Comparison of ENCODE assay signal across 25 cellular contexts in genomic region chr9:91040371-91041215, GRCh38.
DNase-seq lines count a peak whose midpoint lies in the region; ATAC-seq lines count a peak whose summit lies in the region.
"Had no signal": no experiment of that assay in that cellular context is flagged by ENCODE, and none has a peak within 500 bp of the region (broad histone marks: within the 10 kb centered on the region; RNA-seq: fewer than 3 reads in every experiment).

No MANE protein-coding gene starts in this region.

- H3K36me3 ChIP-seq in BLaER1: no peaks in the 10 kb centered on the region
- H3K36me3 ChIP-seq: brain microvascular endothelial cell, heart left ventricle, lower lobe of right lung, SJCRH30, transverse colon had no signal

- no peak for ATAC-seq in activated naive CD8-positive, alpha-beta T cell treated with anti-CD3 and anti-CD28 coated beads, Interleukin-2, amount 50 U/mL, for 24 hours
- no peak for ATAC-seq in sciatic nerve
- no peak for ATAC-seq in HG03521 (IDR thresholded peaks at IDR 0.05; ENCODE audit: unreplicated experiment)
- ATAC-seq in naive thymus-derived CD8-positive, alpha-beta T cell: no peak
- ATAC-seq: activated T-cell treated with anti-CD3 and anti-CD28 coated beads, Interleukin-2, amount 50 U/mL, for 4 hours; heart left ventricle; lower lobe of right lung; naive thymus-derived CD4-positive, alpha-beta T cell had no signal

- H3K4me1 Mint-ChIP-seq in T-helper 2 cell treated with Interferon-gamma antibody and Interleukin-4, amounts not matched to agents 5 μg/mL and 100 μg/mL, for 36 hours (ENCODE audit: low read depth): peaks cover 59% of the 10 kb centered on the region
- peaks cover 72% of the 10 kb centered on the region for H3K4me1 Mint-ChIP-seq in activated naive CD8-positive, alpha-beta T cell treated with anti-CD3 and anti-CD28 coated beads, Interleukin-2, amount 50 U/mL, for 24 hours
- H3K4me1 Mint-ChIP-seq in naive thymus-derived CD8-positive, alpha-beta T cell: peaks cover 7 to 24% (median 14%) of the 10 kb centered on the region in 4 donors

- H3K9me3 Mint-ChIP-seq in T-helper 2 cell treated with Interferon-gamma antibody and Interleukin-4, amounts not matched to agents 5 μg/mL and 100 μg/mL, for 36 hours: no peaks in the 10 kb centered on the region
- H3K9me3 Mint-ChIP-seq in activated naive CD8-positive, alpha-beta T cell treated with anti-CD3 and anti-CD28 coated beads, Interleukin-2, amount 50 U/mL, for 24 hours: no peaks in the 10 kb centered on the region
- H3K9me3 Mint-ChIP-seq in naive thymus-derived CD8-positive, alpha-beta T cell: no peaks in the 10 kb centered on the region
- H3K9me3 Mint-ChIP-seq: activated B cell treated with CpG ODN at 0.5 μM for 24 hours; activated T-cell treated with anti-CD3 and anti-CD28 coated beads, Interleukin-2, amount 50 U/mL, for 4 hours had no signal

- no peak overlapping the region for H3K9ac ChIP-seq in BLaER1

- DNase-seq in T-helper 2 cell treated with Interferon-gamma antibody and Interleukin-4, amounts not matched to agents 5 μg/mL and 100 μg/mL, for 36 hours (ENCODE audit: low spot score): no peak
- no peak for DNase-seq in T-helper 2 cell
- peak; percentile 26 for DNase-seq in activated naive CD8-positive, alpha-beta T cell treated with anti-CD3 and anti-CD28 coated beads, Interleukin-2, amount 50 U/mL, for 24 hours
- DNase-seq in sciatic nerve (ENCODE audit: low spot score): peak; percentile 50
- no peak for DNase-seq in substantia nigra (lab: John Stamatoyannopoulos, UW)
- DNase-seq in naive thymus-derived CD8-positive, alpha-beta T cell: no peak
- DNase-seq: activated B cell treated with CpG ODN at 0.5 μM for 24 hours; activated naive CD4-positive, alpha-beta T cell treated with Interleukin-2 at 50 U/mL for 16 hours; activated T-cell treated with anti-CD3 and anti-CD28 coated beads, Interleukin-2, amount 50 U/mL, for 4 hours; amygdala; brain microvascular endothelial cell; cerebellar nuclear complex; dorsolateral prefrontal cortex; foreskin melanocyte; heart left ventricle; kidney glomerular epithelial cell; lower lobe of right lung; naive thymus-derived CD4-positive, alpha-beta T cell; NCI-H1048; NCI-H2107; NCI-H748 treated with DMSO at 0.1 percent for 48 hours; SJCRH30; transverse colon had no signal

- POLR2A ChIA-PET in naive thymus-derived CD8-positive, alpha-beta T cell (lab: Charles Lee): no interaction called here

- H3K4me1 ChIP-seq in BLaER1: peaks cover 56% of the 10 kb centered on the region

- peak overlapping the region; percentile 81; the same call in 1 of the 2 replicates for H3K4me2 ChIP-seq in BLaER1

- no peak overlapping the region for H3K4me3 Mint-ChIP-seq in T-helper 2 cell treated with Interferon-gamma antibody and Interleukin-4, amounts not matched to agents 5 μg/mL and 100 μg/mL, for 36 hours
- no peak overlapping the region for H3K4me3 Mint-ChIP-seq in activated naive CD8-positive, alpha-beta T cell treated with anti-CD3 and anti-CD28 coated beads, Interleukin-2, amount 50 U/mL, for 24 hours
- no peak overlapping the region for H3K4me3 Mint-ChIP-seq in naive thymus-derived CD8-positive, alpha-beta T cell
- H3K4me3 Mint-ChIP-seq: activated B cell treated with CpG ODN at 0.5 μM for 24 hours; activated T-cell treated with anti-CD3 and anti-CD28 coated beads, Interleukin-2, amount 50 U/mL, for 4 hours had no signal

- H4K20me1 ChIP-seq in BLaER1: no peaks in the 10 kb centered on the region

- H3K36me3 Mint-ChIP-seq in T-helper 2 cell treated with Interferon-gamma antibody and Interleukin-4, amounts not matched to agents 5 μg/mL and 100 μg/mL, for 36 hours (ENCODE audit: low read depth): no peaks in the 10 kb centered on the region
- H3K36me3 Mint-ChIP-seq in activated naive CD8-positive, alpha-beta T cell treated with anti-CD3 and anti-CD28 coated beads, Interleukin-2, amount 50 U/mL, for 24 hours (ENCODE audit: low read depth): peaks cover 4% of the 10 kb centered on the region
- H3K36me3 Mint-ChIP-seq in naive thymus-derived CD8-positive, alpha-beta T cell: no peaks in the 10 kb centered on the region

- no peaks in the 10 kb centered on the region for H3K27me3 Mint-ChIP-seq in T-helper 2 cell treated with Interferon-gamma antibody and Interleukin-4, amounts not matched to agents 5 μg/mL and 100 μg/mL, for 36 hours (ENCODE audit: low read depth)
- H3K27me3 Mint-ChIP-seq in activated naive CD8-positive, alpha-beta T cell treated with anti-CD3 and anti-CD28 coated beads, Interleukin-2, amount 50 U/mL, for 24 hours: peaks cover 13% of the 10 kb centered on the region
- peaks cover 26 to 59% (median 39%) of the 10 kb centered on the region in 5 donors for H3K27me3 Mint-ChIP-seq in naive thymus-derived CD8-positive, alpha-beta T cell

- peak overlapping the region; percentile 67 for H3K27ac Mint-ChIP-seq in T-helper 2 cell treated with Interferon-gamma antibody and Interleukin-4, amounts not matched to agents 5 μg/mL and 100 μg/mL, for 36 hours
- H3K27ac Mint-ChIP-seq in activated naive CD8-positive, alpha-beta T cell treated with anti-CD3 and anti-CD28 coated beads, Interleukin-2, amount 50 U/mL, for 24 hours: peak overlapping the region; percentile 44
- peak overlapping the region in 1 of 10 donors; percentile 67 for H3K27ac Mint-ChIP-seq in naive thymus-derived CD8-positive, alpha-beta T cell
- H3K27ac Mint-ChIP-seq: activated B cell treated with CpG ODN at 0.5 μM for 24 hours; naive thymus-derived CD4-positive, alpha-beta T cell had no signal

- intact Hi-C loops in sciatic nerve (cut with DNase I): no loop called here

- no peaks in the 10 kb centered on the region for H3K9me3 ChIP-seq in BLaER1
- H3K9me3 ChIP-seq: heart left ventricle, lower lobe of right lung, SJCRH30, transverse colon had no signal

- no peak overlapping the region for H3K4me3 ChIP-seq in BLaER1
- H3K4me3 ChIP-seq: dorsolateral prefrontal cortex, heart left ventricle, lower lobe of right lung, SJCRH30, transverse colon had no signal

- H3K27ac ChIP-seq in BLaER1 (peak overlapping the region; percentile 66; the same call in 1 of the 2 replicates), substantia nigra (ENCODE audit: low read depth, low read length, poor library complexity, severe bottlenecking) (no peak overlapping the region)
- H3K27ac ChIP-seq: brain microvascular endothelial cell, dorsolateral prefrontal cortex, heart left ventricle, lower lobe of right lung, SJCRH30, transverse colon had no signal

- no peaks in the 10 kb centered on the region for H3K27me3 ChIP-seq in BLaER1
- H3K27me3 ChIP-seq: brain microvascular endothelial cell, transverse colon had no signal

Comparison
In these comparisons a context has a peak if more than half of its experiments do, and no peak if none do; other contexts are left out.
1. DNase-seq: peak in activated naive CD8-positive, alpha-beta T cell treated with anti-CD3 and anti-CD28 coated beads, Interleukin-2, amount 50 U/mL, for 24 hours (single experiment) and sciatic nerve (single experiment); none in T-helper 2 cell treated with Interferon-gamma antibody and Interleukin-4, amounts not matched to agents 5 μg/mL and 100 μg/mL, for 36 hours (single experiment), T-helper 2 cell (0 of 5), substantia nigra (0 of 49) and naive thymus-derived CD8-positive, alpha-beta T cell (0 of 10).